Comparison of ENCODE assay signal across 11 cellular contexts in the genomic region with DNA sequence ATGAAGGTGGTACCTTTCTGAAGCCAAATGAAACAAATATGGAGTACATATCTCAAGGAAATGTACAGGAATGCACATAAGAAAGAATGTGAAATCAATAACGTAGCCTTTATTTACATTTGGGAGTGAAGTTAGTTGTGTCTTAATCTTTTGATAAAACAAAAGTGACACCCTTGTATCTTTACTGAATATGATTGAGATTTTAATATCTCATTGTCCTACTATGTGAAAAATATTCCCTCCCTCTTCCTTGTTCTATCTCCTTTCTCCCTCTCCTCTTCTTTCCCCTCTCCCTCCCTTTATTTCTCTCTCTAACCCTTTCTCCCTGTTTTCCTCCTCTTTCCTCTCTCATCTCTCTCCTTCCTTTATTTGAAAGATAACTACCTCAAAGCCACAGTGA.
"Had no signal": no experiment of that assay in that cellular context is flagged by ENCODE, and none has a peak within 500 bp of the region (broad histone marks: within the 10 kb centered on the region; RNA-seq: fewer than 3 reads in every experiment).

No MANE protein-coding gene starts in this region.

- H3K4me3 ChIP-seq: GM23248, GM23338, HAP-1 had no signal

- H3K27ac ChIP-seq: GM23248 had no signal

- H3K4me2 ChIP-seq: GM23338 had no signal

- H3K4me1 ChIP-seq: HAP-1 had no signal

- H3K9me3 Mint-ChIP-seq: GM23338, H9 had no signal

- DNase-seq: GM23248, GOT3, H7, H9, HCEC 1CT, HFFc6 had no signal

- H3K4me3 Mint-ChIP-seq: GM23338, H9, HFFc6 had no signal

- FAIRE-seq: H1, H54 had no signal

- H3K27ac Mint-ChIP-seq: GM23338, H9, HFFc6 had no signal

- H2AFZ ChIP-seq: GM23248, GM23338 had no signal

- H3K36me3 ChIP-seq: HAP-1 had no signal

- ATAC-seq: GM23338, HCT116 had no signal

- H3K9ac ChIP-seq: GM23248 had no signal

- H3K9me3 ChIP-seq: HAP-1 had no signal
